ENCODE assay signal across 9 cellular contexts in the genomic region with DNA sequence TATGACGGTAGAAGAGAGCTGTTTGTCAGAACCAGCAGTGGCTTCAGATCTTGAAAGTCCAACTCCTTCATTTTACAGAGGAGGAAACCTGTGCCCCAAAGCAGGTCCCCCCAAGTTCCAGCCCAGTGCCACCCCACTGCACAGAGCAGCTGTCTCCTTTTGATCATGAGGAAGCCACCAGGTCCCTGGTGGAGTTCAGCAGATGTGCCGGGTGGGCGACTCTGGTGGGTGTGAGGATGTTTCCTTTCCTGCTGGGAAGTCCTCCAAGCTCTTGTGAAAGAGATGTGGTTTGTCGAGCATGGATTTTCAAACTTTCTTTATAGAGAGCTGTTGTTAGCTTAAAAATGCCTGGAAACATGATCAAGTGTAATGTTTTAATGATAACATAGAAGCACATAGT. TPM values are rescaled to one million over a fixed set of nuclear protein-coding genes. Genes with fewer than 3 reads are reported as not detected.
DNase-seq lines count a peak whose midpoint lies in the region; ATAC-seq, FAIRE-seq and TF ChIP-seq lines count a peak whose summit lies in the region.
"Had no signal": no experiment of that assay in that cellular context is flagged by ENCODE, and none has a peak within 500 bp of the region (broad histone marks: within the 10 kb centered on the region; RNA-seq: fewer than 3 reads in every experiment).

No MANE protein-coding gene starts in this region.

- DNase-seq in GM12891 (ENCODE audit: insufficient read length, low spot score), result no peak
- no peak for DNase-seq in T-cell
- DNase-seq in fibroblast of villous mesenchyme (ENCODE audit: low read depth), result peak; percentile 89
- DNase-seq in hippocampal formation (lab: John Stamatoyannopoulos, UW), result no peak
- no peak for DNase-seq in DMS79 treated with DMSO at 0.1 percent for 48 hours (lab: John Stamatoyannopoulos, UW)
- DNase-seq in amniotic stem cell (lab: John Stamatoyannopoulos, UW), result no peak
- DNase-seq: NCI-H2171, T-helper 9 cell had no signal

- ATAC-seq in T-cell (replicated peaks in 1 of 4), result no peak

- no peaks in the 10 kb centered on the region for H3K9me3 ChIP-seq in skeletal muscle satellite cell (replicated peaks; ENCODE audit: low read length)

- peak overlapping the region; percentile 93 to 97 for H3K27ac Mint-ChIP-seq in T-cell

- H3K4me2 ChIP-seq in skeletal muscle satellite cell (ENCODE audit: low read length), result peak overlapping the region; percentile 39

- H3K4me1 ChIP-seq in skeletal muscle satellite cell (ENCODE audit: control insufficient read depth, insufficient read depth, low read length), result peaks cover 81% of the 10 kb centered on the region

- CTCF ChIA-PET in T-cell (lab: Charles Lee), result interaction anchor here (0.7 to 1.7 kb wide), 6 partner anchors 14 to 50 kb away, joined by 3 to 4 read pairs (median 4); no protein-coding TSS in a partner anchor

- H3K4me3 ChIP-seq in fibroblast of villous mesenchyme (ENCODE audit: low read depth, low read length) (no peak overlapping the region), skeletal muscle satellite cell (ENCODE audit: low read length) (no peak overlapping the region)

- peaks cover 25% of the 10 kb centered on the region for H3K36me3 Mint-ChIP-seq in T-cell

- peaks cover 16% of the 10 kb centered on the region for H3K36me3 ChIP-seq in skeletal muscle satellite cell (ENCODE audit: insufficient read depth, low read length)

- H3K27me3 ChIP-seq in skeletal muscle satellite cell (ENCODE audit: control insufficient read depth, insufficient read depth, low read length), result no peaks in the 10 kb centered on the region

- peak overlapping the region in 2 of 3 donors; percentile 6 to 45 for H3K4me3 Mint-ChIP-seq in T-cell

- POLR2A ChIA-PET in T-cell (lab: Charles Lee), result no interaction called here

- H3K4me1 Mint-ChIP-seq in T-cell, result peaks cover 89 to 97% (median 93%) of the 10 kb centered on the region in 3 donors

- H3K9me3 Mint-ChIP-seq in T-cell, result no peaks in the 10 kb centered on the region

- TF ChIP-seq CTCF in fibroblast of villous mesenchyme (IDR thresholded peaks at IDR 0.05; ENCODE audit: insufficient read depth, low read depth, low read length), result no peak

- no peak for FAIRE-seq in GM12891 (lab: Jason Lieb, UNC)

- H3K27me3 Mint-ChIP-seq in T-cell, result no peaks in the 10 kb centered on the region

- TF ChIP-seq POLR2A in GM12891 (IDR thresholded peaks at IDR 0.05; ENCODE audit: low read depth, low read length), result no peak

- H3K9ac ChIP-seq in skeletal muscle satellite cell (ENCODE audit: low read depth, low read length), result peak overlapping the region; percentile 38

TF ChIP-seq in GM12891, 5 proteins besides CTCF, POLR2A, EP300 and RAD21:
- TF ChIP-seq SPI1 (IDR thresholded peaks at IDR 0.05; ENCODE audit: low read depth, low read length) (0 out of 2 replicates have a peak, but pooled peaks have one; percentile 5), PAX5 (IDR thresholded peaks at IDR 0.05; ENCODE audit: insufficient read depth, low read length, severe bottlenecking) (no peak)

RNA-seq across cellular contexts. Expression of a gene that starts 52.0 kb away (rescaled TPM):
- 36.4 TPM for polyA plus RNA-seq in GM12891 (2012; ENCODE audit: low read depth, missing spikeins)
- total RNA-seq in T-cell, result 100 to 1,000 TPM in 3 of 5 donors, 10 to 100 TPM in 2; 55.4 to 159 (median 110) TPM
- total RNA-seq in fibroblast of villous mesenchyme, result 30.3 and 67.8 TPM in 2 replicates
- total RNA-seq in skeletal muscle satellite cell (2012; rRNA removed), result 18.3 and 32.1 TPM in 2 replicates
